ENCODE assay signal across 8 cellular contexts in genomic region chr22:36027579-36027959, GRCh38. TPM values are rescaled to one million over a fixed set of nuclear protein-coding genes. Genes with fewer than 3 reads are reported as not detected.
DNase-seq lines count a peak whose midpoint lies in the region; ATAC-seq and TF ChIP-seq lines count a peak whose summit lies in the region.

No MANE protein-coding gene starts in this region.

- TF ChIP-seq CTCF in cardiac muscle cell (IDR thresholded peaks at IDR 0.05; ENCODE audit: low read depth, low read length), result no peak
- no peak for TF ChIP-seq CTCF in WERI-Rb-1 (IDR thresholded peaks at IDR 0.05; ENCODE audit: low read depth, low read length)
- TF ChIP-seq CTCF in fibroblast of the aortic adventitia (IDR thresholded peaks at IDR 0.05; ENCODE audit: insufficient read depth, low read length), result no peak

- ATAC-seq in left cardiac atrium (no peak), GM21786 (IDR thresholded peaks at IDR 0.05; ENCODE audit: unreplicated experiment) (no peak), GM18511 (IDR thresholded peaks at IDR 0.05; ENCODE audit: unreplicated experiment) (no peak)

- H3K27me3 ChIP-seq in cardiac muscle cell (no peaks in the 10 kb centered on the region), WERI-Rb-1 (ENCODE audit: insufficient read depth, low read depth, severe bottlenecking) (peaks cover 71% of the 10 kb centered on the region)

- intact Hi-C loops in left cardiac atrium (cut with DNase I), result loop anchor here in 1 of 2 donors (5.0 kb wide), 1 partner anchor 95 kb away; no protein-coding TSS in a partner anchor

- H3K36me3 ChIP-seq in cardiac muscle cell (no peaks in the 10 kb centered on the region), WERI-Rb-1 (no peaks in the 10 kb centered on the region)

- H3K9me3 ChIP-seq in cardiac muscle cell (ENCODE audit: low read depth) (no peaks in the 10 kb centered on the region), WERI-Rb-1 (ENCODE audit: severe bottlenecking) (no peaks in the 10 kb centered on the region)

- DNase-seq in cardiac muscle cell (ENCODE audit: low read depth in 1 of 2, low spot score in 1 of 2) (no peak), left cardiac atrium (no peak), WERI-Rb-1 (no peak), fibroblast of the aortic adventitia (ENCODE audit: low read depth) (peak; percentile 29), pons (ENCODE audit: low spot score) (peak; percentile 31), NCI-H1105 (lab: John Stamatoyannopoulos, UW) (no peak)

- H3K27ac ChIP-seq in cardiac muscle cell (peak overlapping the region; percentile 86), WERI-Rb-1 (no peak overlapping the region)

- peaks cover 13% of the 10 kb centered on the region for H3K4me1 ChIP-seq in cardiac muscle cell (ENCODE audit: low read depth)

- peak overlapping the region; percentile 98 for H3K4me3 ChIP-seq in cardiac muscle cell
- H3K4me3 ChIP-seq in WERI-Rb-1 (ENCODE audit: low read depth, low read length), result peak overlapping the region; percentile 44
- peak overlapping the region; percentile 87 for H3K4me3 ChIP-seq in fibroblast of the aortic adventitia (ENCODE audit: low read depth, low read length)

RNA-seq across cellular contexts. Expression of gene RBFOX2, which starts 1.1 kb away (rescaled TPM):
- total RNA-seq in cardiac muscle cell (332 and 339 TPM in 2 replicates), left cardiac atrium (10 to 100 TPM; 71.5 to 73.6 TPM), fibroblast of the aortic adventitia (ENCODE audit: low replicate concordance) (85.8 and 187 TPM in 2 replicates)
- polyA plus RNA-seq in cardiac muscle cell, result 299 and 399 TPM in 2 replicates

Comparison
In these comparisons a context has a peak if more than half of its experiments do, and no peak if none do; other contexts are left out.
1. DNase-seq: peak in fibroblast of the aortic adventitia (single experiment) and pons (single experiment); none in cardiac muscle cell (0 of 2), left cardiac atrium (single experiment), WERI-Rb-1 (single experiment) and NCI-H1105 (single experiment).
2. H3K4me3 ChIP-seq: peak in every context shown above with its lines; median percentile 98 in cardiac muscle cell; 87 in fibroblast of the aortic adventitia; 44 in WERI-Rb-1.